ENCODE assay signal across 9 cellular contexts in the genomic region with DNA sequence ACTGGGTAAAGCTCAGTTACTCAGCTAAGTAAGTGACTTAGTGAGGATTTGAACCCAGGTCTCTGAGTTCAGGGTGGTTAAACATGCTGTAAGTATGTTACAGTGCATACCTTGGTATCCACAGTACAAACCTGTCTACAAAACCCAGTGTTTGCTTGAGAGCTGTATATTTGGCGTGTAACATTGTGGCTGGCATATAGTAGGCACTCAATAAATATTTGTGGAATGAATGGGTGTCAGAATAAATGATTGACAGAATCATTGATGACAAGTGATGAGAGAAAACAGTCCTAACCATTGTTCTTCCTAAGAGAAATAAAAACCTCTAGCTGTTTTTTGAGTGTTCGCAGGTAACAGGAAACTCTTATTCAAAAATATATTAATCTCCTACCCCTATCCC.
DNase-seq lines count a peak whose midpoint lies in the region; ATAC-seq, FAIRE-seq and TF ChIP-seq lines count a peak whose summit lies in the region.
"Had no signal": no experiment of that assay in that cellular context is flagged by ENCODE, and none has a peak within 500 bp of the region (broad histone marks: within the 10 kb centered on the region; RNA-seq: fewer than 3 reads in every experiment).

No MANE protein-coding gene starts in this region.

- ATAC-seq in HG02870 (IDR thresholded peaks at IDR 0.05; ENCODE audit: unreplicated experiment) = no peak

- no peak overlapping the region for H2BK20ac ChIP-seq in H1 (ENCODE audit: low read length)

- WGBS in H1 (ENCODE audit: extremely low coverage in 1 of 2, insufficient coverage in 1 of 2, insufficient read length in 1 of 2, insufficient replicate concordance in 2 of 2, low coverage in 1 of 2, low lambda C conversion rate in 2 of 2, missing lambda C conversion rate in 1 of 2), 2 experiments = 85% methylated on average over 2 of the region's 2 CpGs; no CpG with 5 or more reads in 1 of the 2 experiments

- H3K56ac ChIP-seq in H1 (replicated peaks; ENCODE audit: insufficient read length, low read depth, low read length) = no peak overlapping the region

- peaks cover 12% of the 10 kb centered on the region for H3K79me2 ChIP-seq in DOHH2 (ENCODE audit: control insufficient read depth, low read length)
- peaks cover 0 to 14% of the 10 kb centered on the region in 2 experiments; a peak in 2 of 4 replicates for H3K79me2 ChIP-seq in H1 (ENCODE audit: control insufficient read depth in 1 of 2, insufficient read depth in 2 of 2, low read length in 2 of 2)

- H3K4me3 ChIP-seq in DOHH2 (ENCODE audit: low read length) = peak overlapping the region; percentile 85
- peak overlapping the region; percentile 77 for H3K4me3 ChIP-seq in NB4 (ENCODE audit: low read depth, low read length)
- peak overlapping the region in 3 of 4 experiments; percentile 56 to 69 (median 62); a peak in 5 of 8 replicates for H3K4me3 ChIP-seq in H1 (ENCODE audit: extremely low read depth in 1 of 4, insufficient read depth in 2 of 4, low read depth in 3 of 4, low read length in 4 of 4)
- peak overlapping the region; percentile 41 for H3K4me3 ChIP-seq in rectal smooth muscle tissue (ENCODE audit: low read length)

- no peaks in the 10 kb centered on the region for H3K9me2 ChIP-seq in DOHH2 (replicated peaks; ENCODE audit: control insufficient read depth, low read length)

- no peak for FAIRE-seq in H1 (lab: Jason Lieb, UNC)

- H2BK120ac ChIP-seq in H1 (replicated peaks; ENCODE audit: low read depth, low read length) = peak overlapping the region; percentile 83

- H4K91ac ChIP-seq in H1 (replicated peaks; ENCODE audit: insufficient read length, low read length) = peak overlapping the region; percentile 54

- H3K23ac ChIP-seq in H1 (ENCODE audit: insufficient read length) = no peak overlapping the region

- no peak overlapping the region for H2BK5ac ChIP-seq in H1 (ENCODE audit: low read depth, low read length)

- no peak overlapping the region for H2BK15ac ChIP-seq in H1 (ENCODE audit: low read length)

- peak overlapping the region; percentile 92 for H3K4me2 ChIP-seq in DOHH2 (ENCODE audit: low read length)
- peak overlapping the region; percentile 64 to 83 for H3K4me2 ChIP-seq in H1 (ENCODE audit: insufficient read depth in 1 of 2, low read depth in 2 of 2, low read length in 2 of 2)

- peaks cover 3% of the 10 kb centered on the region; the same call in 1 of the 2 replicates for H3F3A ChIP-seq in DOHH2 (ENCODE audit: control insufficient read depth, insufficient read depth)

- no peak overlapping the region for H3K14ac ChIP-seq in H1 (ENCODE audit: insufficient read length)

- no peak overlapping the region for H2AFZ ChIP-seq in H1 (ENCODE audit: low read length)

- H2AK5ac ChIP-seq in H1 (ENCODE audit: low read depth, low read length) = no peak overlapping the region

- peaks cover 4% of the 10 kb centered on the region; the same call in 1 of the 2 replicates for H3K23me2 ChIP-seq in H1 (ENCODE audit: low read depth, low read length)

- H3K4me1 ChIP-seq in DOHH2 (ENCODE audit: control insufficient read depth, low read length) (peaks cover 43% of the 10 kb centered on the region), H1 (replicated peaks in 1 of 4; ENCODE audit: control insufficient read depth in 3 of 4, insufficient read depth in 4 of 4, low read length in 3 of 4) (peaks cover 0 to 19% (median 8%) of the 10 kb centered on the region in 4 experiments; a peak in 6 of 7 replicates), rectal smooth muscle tissue (ENCODE audit: control insufficient read depth, insufficient read depth, low read length) (peaks cover 11% of the 10 kb centered on the region)

- TF ChIP-seq CTCF in DOHH2 (IDR thresholded peaks at IDR 0.05; ENCODE audit: low read depth, low read length, poor library complexity, severe bottlenecking) (no peak), NB4 (IDR thresholded peaks at IDR 0.05; ENCODE audit: low read depth, low read length) (no peak), H1 (IDR thresholded peaks at IDR 0.05; ENCODE audit: control extremely low read depth in 1 of 3, insufficient read depth in 1 of 3, low read depth in 1 of 3, low read length in 3 of 3) (no peak)

- 0 out of 2 replicates have a peak overlapping the region, but pooled peaks have one; percentile 19 for H3K18ac ChIP-seq in H1 (ENCODE audit: extremely low read depth, low read length)

- H4K20me1 ChIP-seq in DOHH2 (ENCODE audit: control insufficient read depth, insufficient read depth, low read depth, low read length) = no peaks in the 10 kb centered on the region
- H4K20me1 ChIP-seq in H1 (replicated peaks in 1 of 2; ENCODE audit: control insufficient read depth in 1 of 2, insufficient read depth in 2 of 2, low read length in 2 of 2) = no peaks in the 10 kb centered on the region

- H4K5ac ChIP-seq in H1 (ENCODE audit: insufficient read length, low read depth, low read length) = peak overlapping the region; percentile 43

- H2BK12ac ChIP-seq in H1 (ENCODE audit: low read depth, low read length) = no peak overlapping the region

- H3K27me3 ChIP-seq in DOHH2 (ENCODE audit: control insufficient read depth, low read length) (no peaks in the 10 kb centered on the region), H1 (replicated peaks in 1 of 4; ENCODE audit: control insufficient read depth in 3 of 4, extremely low read depth in 1 of 4, insufficient read depth in 3 of 4, low read length in 3 of 4) (0 out of 7 replicates have a peak, but pooled peaks cover 0 to 2% (median 0%) of the 10 kb centered on the region in 4 experiments), rectal smooth muscle tissue (ENCODE audit: control insufficient read depth, insufficient read depth, low read length) (no peaks in the 10 kb centered on the region)

- CTCF ChIA-PET in H1 (lab: Charles Lee; ENCODE audit: partially characterized antibody) = interaction anchor here (0.7 to 1.5 kb wide), 3 partner anchors 14 to 93 kb away, joined by 3 to 5 read pairs (median 4); no protein-coding TSS in a partner anchor

- no peak overlapping the region for H3K4ac ChIP-seq in H1 (replicated peaks; ENCODE audit: insufficient read length, low read depth, low read length)

- no peak for DNase-seq in NB4 (ENCODE audit: low read depth)
- no peak for DNase-seq in H1 (ENCODE audit: low read depth in 1 of 2, low spot score in 2 of 2)
- no peak for DNase-seq in COR-L47 (lab: John Stamatoyannopoulos, UW)
- DNase-seq in HK-2 (ENCODE audit: unreplicated experiment) = no peak
- no peak for DNase-seq in posterior cingulate gyrus
- DNase-seq: NCI-H510A treated with DMSO at 0.1 percent for 48 hours had no signal

- TF ChIP-seq RAD21 in H1 (IDR thresholded peaks at IDR 0.05 in 1 of 2, conservative IDR thresholded peaks at IDR 0.05 in 1 of 2; ENCODE audit: low read depth in 2 of 2, low read length in 2 of 2) = no peak

- no peak for TF ChIP-seq EP300 in H1 (IDR thresholded peaks at IDR 0.05; ENCODE audit: borderline replicate concordance in 1 of 2, low read depth in 2 of 2, low read length in 2 of 2)

- H3K36me3 ChIP-seq in DOHH2 (ENCODE audit: control insufficient read depth, low read length) = no peaks in the 10 kb centered on the region
- no peaks in the 10 kb centered on the region for H3K36me3 ChIP-seq in H1 (ENCODE audit: control insufficient read depth in 2 of 4, insufficient read depth in 4 of 4, low read length in 3 of 4)
- no peaks in the 10 kb centered on the region for H3K36me3 ChIP-seq in rectal smooth muscle tissue (ENCODE audit: control insufficient read depth, insufficient read depth, low read length)

- H4K8ac ChIP-seq in H1 (ENCODE audit: extremely low read depth, insufficient read depth, low read length) = no peak overlapping the region

- intact Hi-C loops in posterior cingulate gyrus (cut with DNase I) = no loop called here

- TF ChIP-seq POLR2A in NB4 (IDR thresholded peaks at IDR 0.05; ENCODE audit: extremely low read depth, insufficient read length) (no peak), H1 (IDR thresholded peaks at IDR 0.05; ENCODE audit: control extremely low read depth in 1 of 2, low read depth in 2 of 2, low read length in 2 of 2) (no peak)

- no peaks in the 10 kb centered on the region for H3K79me1 ChIP-seq in H1 (ENCODE audit: low read depth, low read length)

- POLR2A ChIA-PET in H1 (lab: Charles Lee; ENCODE audit: partially characterized antibody) = interaction anchor here (0.8 to 2.3 kb wide), 10 partner anchors 9 to 119 kb away, joined by 3 to 16 read pairs (median 4); partner anchors contain the start of gene BCOR

- no peak overlapping the region for H3K9ac ChIP-seq in H1 (replicated peaks in 1 of 4; ENCODE audit: extremely low read depth in 1 of 4, low read depth in 3 of 4, low read length in 3 of 4)
- H3K9ac ChIP-seq in rectal smooth muscle tissue (ENCODE audit: low read length) = no peak overlapping the region

- H3K9me3 ChIP-seq in DOHH2 (ENCODE audit: control insufficient read depth, insufficient read depth, low read length) (no peaks in the 10 kb centered on the region), H1 (ENCODE audit: insufficient read depth in 2 of 2, low read depth in 1 of 2, low read length in 1 of 2) (no peaks in the 10 kb centered on the region)

- H3K27ac ChIP-seq in DOHH2 (ENCODE audit: low read depth, low read length) (peak overlapping the region; percentile 95), H1 (ENCODE audit: low read depth, low read length) (no peak overlapping the region), rectal smooth muscle tissue (ENCODE audit: low read depth, low read length) (peak overlapping the region; percentile 81)

TF ChIP-seq in H1, 55 proteins besides CTCF, POLR2A, EP300 and RAD21:
- no peak for TF ChIP-seq JUND (IDR thresholded peaks at IDR 0.05; ENCODE audit: low read length)
TF ChIP-seq in H1: peak in this region for 0.
